Comparison of ENCODE assay signal across 9 cellular contexts in the genomic region with DNA sequence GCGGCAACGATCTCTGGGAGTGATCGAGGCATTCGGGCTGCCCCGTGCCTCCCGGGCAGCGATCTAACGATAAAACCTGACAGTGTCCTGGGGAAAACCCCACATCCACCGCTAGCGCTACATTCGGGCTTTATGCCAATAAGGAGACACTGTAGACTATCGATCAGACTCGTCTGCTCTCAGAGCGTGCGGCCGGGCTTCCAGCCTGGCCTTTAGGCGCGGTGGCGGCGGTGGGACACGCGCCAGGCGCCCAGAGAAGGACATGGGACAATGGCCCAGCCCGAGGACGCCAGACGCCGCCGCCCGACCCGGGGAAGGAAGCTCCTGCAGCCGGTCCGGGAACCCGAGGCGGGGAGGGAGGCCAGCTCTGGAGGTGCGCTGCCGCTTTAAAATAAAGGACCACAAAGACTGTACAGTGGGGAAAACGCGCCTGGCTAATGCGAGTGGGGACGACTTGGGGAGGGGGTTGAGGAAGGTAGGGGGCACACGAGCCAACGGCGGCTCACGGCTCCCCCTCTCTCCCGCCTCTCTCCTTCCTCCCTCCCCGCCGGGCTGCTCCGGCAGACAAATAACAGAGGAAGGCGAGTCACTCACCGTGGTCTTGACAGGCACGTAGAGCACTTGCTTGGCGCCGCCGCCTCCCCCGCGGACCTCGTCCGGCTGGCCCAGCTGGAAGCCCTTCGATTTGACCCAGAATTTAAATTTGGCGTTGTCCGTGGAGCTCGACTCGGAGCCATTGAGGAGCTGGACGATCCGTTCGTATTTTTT. TPM values are rescaled to one million over a fixed set of nuclear protein-coding genes. Genes with fewer than 3 reads are reported as not detected.
DNase-seq lines count a peak whose midpoint lies in the region; ATAC-seq, FAIRE-seq and TF ChIP-seq lines count a peak whose summit lies in the region.
"Had no signal": no experiment of that assay in that cellular context is flagged by ENCODE, and none has a peak within 500 bp of the region (broad histone marks: within the 10 kb centered on the region; RNA-seq: fewer than 3 reads in every experiment).

No MANE protein-coding gene starts in this region.

- H3K27ac ChIP-seq in sigmoid colon (no peak overlapping the region), small intestine (ENCODE audit: low read depth in 1 of 2, low read length in 1 of 2) (no peak overlapping the region)

- peak; percentile 21 for DNase-seq in M059J (ENCODE audit: low read depth)
- peak; percentile 24 for DNase-seq in adipocyte (ENCODE audit: low read depth)
- peak; percentile 64 for DNase-seq in sigmoid colon
- no peak for DNase-seq in immature natural killer cell
- no peak for DNase-seq in small intestine
- no peak for DNase-seq in mucosa of gallbladder (ENCODE audit: low spot score)

- H3K36me3 ChIP-seq in adipocyte (ENCODE audit: control insufficient read depth, insufficient read depth, low read length, severe bottlenecking) = no peaks in the 10 kb centered on the region
- no peaks in the 10 kb centered on the region for H3K36me3 ChIP-seq in sigmoid colon
- no peaks in the 10 kb centered on the region for H3K36me3 ChIP-seq in small intestine (ENCODE audit: control insufficient read depth in 2 of 2, insufficient read depth in 2 of 2, low read length in 2 of 2)

- H3K9me3 ChIP-seq in adipocyte (ENCODE audit: control insufficient read depth, low read length) (no peaks in the 10 kb centered on the region), sigmoid colon (no peaks in the 10 kb centered on the region), small intestine (ENCODE audit: control insufficient read depth, low read depth) (no peaks in the 10 kb centered on the region)

- peak; percentile 48 for ATAC-seq in GM18861 (IDR thresholded peaks at IDR 0.05; ENCODE audit: unreplicated experiment)

- H3K27me3 ChIP-seq in adipocyte (replicated peaks; ENCODE audit: control insufficient read depth, insufficient read depth, low read length) = peaks cover 82% of the 10 kb centered on the region
- H3K27me3 ChIP-seq in sigmoid colon = peaks cover 5 to 65% (median 28%) of the 10 kb centered on the region in 3 donors
- H3K27me3 ChIP-seq in small intestine (ENCODE audit: control insufficient read depth in 2 of 2, insufficient read depth in 2 of 2, low read length in 2 of 2) = peaks cover 4 to 33% of the 10 kb centered on the region in 2 donors

- H3K36me3 Mint-ChIP-seq in immature natural killer cell = no peaks in the 10 kb centered on the region

- 1 to 2% methylated on average over 66 of the region's 66 CpGs for WGBS in sigmoid colon, 2 donors
- 1 to 4% (median 3%) methylated on average over 57 to 66 of the region's 66 CpGs for WGBS in small intestine, 3 donors

- peaks cover 12 to 21% (median 13%) of the 10 kb centered on the region in 3 donors for H3K27me3 Mint-ChIP-seq in immature natural killer cell (ENCODE audit: low read depth in 3 of 3)

- no peak overlapping the region for H3K4me3 Mint-ChIP-seq in immature natural killer cell

- H3K9me3 Mint-ChIP-seq in immature natural killer cell = peaks cover 0 to 50% (median 12%) of the 10 kb centered on the region in 6 donors

- TF ChIP-seq CTCF in sigmoid colon (IDR thresholded peaks at IDR 0.05) = no peak

- intact Hi-C loops in sigmoid colon (cut with DNase I) = no loop called here

- no peak for FAIRE-seq in small intestine (lab: Jason Lieb, UNC)

- no peaks in the 10 kb centered on the region for H3K4me1 Mint-ChIP-seq in immature natural killer cell

- TF ChIP-seq POLR2A in sigmoid colon (IDR thresholded peaks at IDR 0.05) = no peak

- no peak for TF ChIP-seq EP300 in sigmoid colon (IDR thresholded peaks at IDR 0.05)

- no peak overlapping the region for H3K27ac Mint-ChIP-seq in immature natural killer cell

- H3K9ac ChIP-seq in adipocyte (ENCODE audit: low read length) = no peak overlapping the region

- H3K4me1 ChIP-seq in adipocyte (ENCODE audit: control insufficient read depth, insufficient read depth, low read length) = peaks cover 19% of the 10 kb centered on the region
- H3K4me1 ChIP-seq in sigmoid colon = peaks cover 0 to 36% (median 36%) of the 10 kb centered on the region in 4 donors
- peaks cover 0 to 2% of the 10 kb centered on the region in 2 donors for H3K4me1 ChIP-seq in small intestine (ENCODE audit: control insufficient read depth in 2 of 2, insufficient read depth in 1 of 2, low read depth in 1 of 2, low read length in 1 of 2)

- H3K4me3 ChIP-seq in adipocyte (ENCODE audit: low read length) (peak overlapping the region; percentile 74), iPS-11a (ENCODE audit: low read depth, low read length) (peak overlapping the region; percentile 66), sigmoid colon (peak overlapping the region; percentile 27 to 54 (median 39)), small intestine (ENCODE audit: low read depth in 1 of 2, low read length in 2 of 2) (peak overlapping the region in 1 of 2 donors; percentile 17)

RNA-seq across cellular contexts. Expression of gene NOL4, which starts 2.1 kb away (rescaled TPM):
- not detected in 2 replicates for total RNA-seq in M059J (2014; rRNA removed; shearing (Covaris generic))
- total RNA-seq in sigmoid colon (1 to 10 TPM in 2 of 4 donors, under 1 TPM in 2; 0.16 to 1.4 (median 0.87) TPM), mucosa of gallbladder (1.1 TPM)
- polyA plus RNA-seq in sigmoid colon (under 1 TPM in 2 of 3 donors, not detected in 1; 0.17 to 0.60 TPM), immature natural killer cell (not detected), small intestine (under 1 TPM in 1 of 3 donors, not detected in 2; 0.21 TPM)
- total RNA-seq: glomerular endothelial cell had no signal

Comparison
In these comparisons a context has a peak if more than half of its experiments do, and no peak if none do; other contexts are left out.
1. DNase-seq: peak in M059J (single experiment), adipocyte (single experiment) and sigmoid colon (single experiment); none in immature natural killer cell (0 of 3), small intestine (single experiment) and mucosa of gallbladder (single experiment).